In the genomic region with DNA sequence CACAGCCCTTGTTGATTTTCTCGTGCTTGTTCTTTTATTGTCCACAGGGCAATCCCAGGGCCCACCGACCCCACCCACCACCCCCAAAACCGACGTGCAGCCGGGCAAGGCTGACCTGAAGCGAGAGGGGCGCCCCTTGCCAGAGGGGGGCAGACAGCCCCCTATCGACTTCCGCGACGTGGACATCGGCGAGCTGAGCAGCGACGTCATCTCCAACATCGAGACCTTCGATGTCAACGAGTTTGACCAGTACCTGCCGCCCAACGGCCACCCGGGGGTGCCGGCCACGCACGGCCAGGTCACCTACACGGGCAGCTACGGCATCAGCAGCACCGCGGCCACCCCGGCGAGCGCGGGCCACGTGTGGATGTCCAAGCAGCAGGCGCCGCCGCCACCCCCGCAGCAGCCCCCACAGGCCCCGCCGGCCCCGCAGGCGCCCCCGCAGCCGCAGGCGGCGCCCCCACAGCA, we compare ENCODE assay signal across 10 cellular contexts. TPM values are rescaled to one million over a fixed set of nuclear protein-coding genes. Genes with fewer than 3 reads are reported as not detected.
DNase-seq lines count a peak whose midpoint lies in the region; ATAC-seq and TF ChIP-seq lines count a peak whose summit lies in the region.
"Had no signal": no experiment of that assay in that cellular context is flagged by ENCODE, and none has a peak within 500 bp of the region (broad histone marks: within the 10 kb centered on the region; RNA-seq: fewer than 3 reads in every experiment).

No MANE protein-coding gene starts in this region.

- peaks cover 88% of the 10 kb centered on the region for H3K27me3 Mint-ChIP-seq in stimulated activated naive CD8-positive, alpha-beta T cell treated with anti-CD3 and anti-CD28 coated beads, Interleukin-15, amount 100 ng/mL, for 72 hours

- WGBS in mesenchymal stem cell, result 22% methylated on average over 34 of the region's 45 CpGs

- no peak overlapping the region for H2AK5ac ChIP-seq in mesenchymal stem cell (ENCODE audit: low read length, severe bottlenecking)

- H4K91ac ChIP-seq in mesenchymal stem cell (ENCODE audit: low read length), result peak overlapping the region; percentile 5

- no peaks in the 10 kb centered on the region for H3K9me2 ChIP-seq in PC-3 (replicated peaks; ENCODE audit: low read length)

- no TSS peak for BruUV-seq in PC-3 (replicated peaks; lab: Mats Ljungman, UMichigan)

- H3K4me3 Mint-ChIP-seq in stimulated activated naive CD8-positive, alpha-beta T cell treated with anti-CD3 and anti-CD28 coated beads, Interleukin-15, amount 100 ng/mL, for 72 hours, result no peak overlapping the region

- H3K4me1 ChIP-seq in PC-3 (ENCODE audit: insufficient read depth, low read length), result peaks cover 49% of the 10 kb centered on the region
- no peaks in the 10 kb centered on the region for H3K4me1 ChIP-seq in colonic mucosa
- peaks cover 21% of the 10 kb centered on the region for H3K4me1 ChIP-seq in mesenchymal stem cell (ENCODE audit: control insufficient read depth, insufficient read depth, low read depth, low read length)

- POLR2A ChIA-PET in PC-3 (lab: Charles Lee; ENCODE audit: unreplicated experiment), result no interaction called here

- peaks cover 51% of the 10 kb centered on the region for H3K79me2 ChIP-seq in PC-3 (ENCODE audit: low read length)

- peaks cover 44% of the 10 kb centered on the region for H4K20me1 ChIP-seq in PC-3 (ENCODE audit: low read length)

- peak overlapping the region; percentile 15 to 78 for H3K4ac ChIP-seq in mesenchymal stem cell (ENCODE audit: low read depth in 1 of 2, low read length in 2 of 2)

- peaks cover 6 to 8% of the 10 kb centered on the region in 2 donors for H3K9me3 Mint-ChIP-seq in stimulated activated naive CD8-positive, alpha-beta T cell treated with anti-CD3 and anti-CD28 coated beads, Interleukin-15, amount 100 ng/mL, for 72 hours

- H4K8ac ChIP-seq in mesenchymal stem cell (ENCODE audit: low read length), result peak overlapping the region; percentile 52

- H2BK15ac ChIP-seq in mesenchymal stem cell (ENCODE audit: low read depth, poor library complexity, severe bottlenecking), result no peak overlapping the region

- no peak overlapping the region for H3K23ac ChIP-seq in mesenchymal stem cell (ENCODE audit: low read length in 2 of 2)

- peaks cover 3% of the 10 kb centered on the region for H3K79me1 ChIP-seq in mesenchymal stem cell (replicated peaks; ENCODE audit: low read length, poor library complexity, severe bottlenecking)

- H2BK120ac ChIP-seq in mesenchymal stem cell (ENCODE audit: low read depth, low read length), result no peak overlapping the region

- intact Hi-C loops in PC-3 (cut with micrococcal nuclease), result loop anchor here (5.0 to 10.0 kb wide), 2 partner anchors 121 to 299 kb away; no protein-coding TSS in a partner anchor
- intact Hi-C loops in colonic mucosa (cut with DNase I), result loop anchor here (5.0 kb wide), 1 partner anchor 304 kb away; no protein-coding TSS in a partner anchor

- peak overlapping the region; percentile 85 for H3K4me3 ChIP-seq in PC-3 (ENCODE audit: low read length)
- H3K4me3 ChIP-seq in colonic mucosa, result peak overlapping the region; percentile 74
- peak overlapping the region; percentile 76 to 92 for H3K4me3 ChIP-seq in mesenchymal stem cell (ENCODE audit: insufficient read depth in 1 of 2, low read depth in 1 of 2, low read length in 2 of 2)

- peak overlapping the region; percentile 22 to 84 for H2BK12ac ChIP-seq in mesenchymal stem cell (ENCODE audit: low read length in 2 of 2)

- H3K4me2 ChIP-seq in PC-3 (ENCODE audit: low read length) (peak overlapping the region; percentile 87), mesenchymal stem cell (ENCODE audit: low read length, poor library complexity, severe bottlenecking) (peak overlapping the region; percentile 93)

- TF ChIP-seq CTCF in PC-3 (conservative IDR thresholded peaks at IDR 0.05; ENCODE audit: low read depth, low read length) (no peak), colonic mucosa (IDR thresholded peaks at IDR 0.05) (no peak)

- H3K27ac Mint-ChIP-seq in stimulated activated naive CD8-positive, alpha-beta T cell treated with anti-CD3 and anti-CD28 coated beads, Interleukin-15, amount 100 ng/mL, for 72 hours, result no peak overlapping the region

- peak overlapping the region; percentile 16 for H3K27ac ChIP-seq in PC-3 (ENCODE audit: low read length)
- H3K27ac ChIP-seq in colonic mucosa, result no peak overlapping the region
- no peak overlapping the region for H3K27ac ChIP-seq in mesenchymal stem cell (ENCODE audit: low read length, poor library complexity, severe bottlenecking)
- H3K27ac ChIP-seq in temporal lobe (ENCODE audit: low read depth, low read length), result peak overlapping the region; percentile 74

- no peak overlapping the region for H3K14ac ChIP-seq in mesenchymal stem cell (ENCODE audit: low read length in 2 of 2)

- no peaks in the 10 kb centered on the region for H3K9me3 ChIP-seq in PC-3 (ENCODE audit: low read length)
- no peaks in the 10 kb centered on the region for H3K9me3 ChIP-seq in colonic mucosa
- H3K9me3 ChIP-seq in mesenchymal stem cell (ENCODE audit: control insufficient read depth, low read length), result no peaks in the 10 kb centered on the region

- CTCF ChIA-PET in PC-3 (lab: Charles Lee), result no interaction called here

- H3K27me3 ChIP-seq in PC-3 (ENCODE audit: low read length) (no peaks in the 10 kb centered on the region), colonic mucosa (peaks cover 5% of the 10 kb centered on the region), mesenchymal stem cell (ENCODE audit: control insufficient read depth in 1 of 2, insufficient read depth in 1 of 2, low read length in 2 of 2) (peaks cover 3 to 9% of the 10 kb centered on the region in 2 experiments)

- H3K9ac ChIP-seq in PC-3 (ENCODE audit: low read length), result peak overlapping the region; percentile 93
- H3K9ac ChIP-seq in colonic mucosa (ENCODE audit: low read depth in 2 of 2, low read length in 2 of 2), result peak overlapping the region; percentile 41 to 65
- H3K9ac ChIP-seq in mesenchymal stem cell (ENCODE audit: low read length), result peak overlapping the region; percentile 86

- H3K18ac ChIP-seq in mesenchymal stem cell (ENCODE audit: low read depth in 1 of 2, low read length in 2 of 2), result peak overlapping the region; percentile 23 to 78

- DNase-seq in PC-3 (no peak), colonic mucosa (no peak), mesenchymal stem cell (no peak), NK-92 (lab: John Stamatoyannopoulos, UW; ENCODE audit: unreplicated experiment) (no peak), NCI-H1694 treated with DMSO at 0.1 percent for 48 hours (lab: John Stamatoyannopoulos, UW) (no peak)
- no peak for DNase-seq in stimulated activated naive CD8-positive, alpha-beta T cell treated with anti-CD3 and anti-CD28 coated beads, Interleukin-15, amount 100 ng/mL, for 72 hours
- DNase-seq: DND-41, GOT3, T-helper 1 cell had no signal

- H3F3A ChIP-seq in PC-3 (ENCODE audit: low read length, unreplicated experiment), result peaks cover 25% of the 10 kb centered on the region

- ATAC-seq in PC-3, result no peak
- ATAC-seq in stimulated activated naive CD8-positive, alpha-beta T cell treated with anti-CD3 and anti-CD28 coated beads, Interleukin-15, amount 100 ng/mL, for 72 hours, result no peak

- H3K36me3 ChIP-seq in PC-3 (ENCODE audit: low read depth, low read length) (peaks cover 33% of the 10 kb centered on the region), colonic mucosa (no peaks in the 10 kb centered on the region), mesenchymal stem cell (ENCODE audit: control insufficient read depth in 1 of 2, insufficient read depth in 2 of 2, low read depth in 1 of 2, low read length in 2 of 2) (peaks cover 19 to 22% of the 10 kb centered on the region in 2 experiments)

- H2BK5ac ChIP-seq in mesenchymal stem cell (ENCODE audit: low read depth, low read length, poor library complexity, severe bottlenecking), result no peak overlapping the region

- no peak overlapping the region for H2AFZ ChIP-seq in PC-3 (ENCODE audit: low read length)
- no peak overlapping the region for H2AFZ ChIP-seq in mesenchymal stem cell (ENCODE audit: low read depth, low read length)

- H3K4me1 Mint-ChIP-seq in stimulated activated naive CD8-positive, alpha-beta T cell treated with anti-CD3 and anti-CD28 coated beads, Interleukin-15, amount 100 ng/mL, for 72 hours, result peaks cover 28% of the 10 kb centered on the region

RNA-seq across cellular contexts. Expression of gene SOX9, which starts 2.7 kb away (rescaled TPM):
- total RNA-seq in PC-3 (2014; rRNA removed) (119 and 151 TPM in 2 replicates), colonic mucosa (10 to 100 TPM; 52.3 to 74.2 TPM), temporal lobe (20.7 TPM)
- polyA plus RNA-seq in mesenchymal stem cell (2013, experiment 1 of 2), result 7.6 TPM
- 7.2 TPM for polyA plus RNA-seq in mesenchymal stem cell (2013, experiment 2 of 2)

Comparison
In these comparisons a context has a peak if more than half of its experiments do, and no peak if none do; other contexts are left out.
1. H3K27ac ChIP-seq: peak in PC-3 (single experiment) and temporal lobe (single experiment); none in colonic mucosa (single experiment) and mesenchymal stem cell (single experiment).
2. Peak in every context shown above with its lines, with median percentiles within 50 percentile points of each other: H3K4me3 ChIP-seq and H3K9ac ChIP-seq.